11 cellular contexts compared by ENCODE assay signal in genomic region chr9:129702563-129702962, GRCh38. TPM values are rescaled to one million over a fixed set of nuclear protein-coding genes. Genes with fewer than 3 reads are reported as not detected.
DNase-seq lines count a peak whose midpoint lies in the region; TF ChIP-seq lines count a peak whose summit lies in the region.
"Had no signal": no experiment of that assay in that cellular context is flagged by ENCODE, and none has a peak within 500 bp of the region (broad histone marks: within the 10 kb centered on the region; RNA-seq: fewer than 3 reads in every experiment).

No MANE protein-coding gene starts in this region.

- peaks cover 0 to 25% (median 9%) of the 10 kb centered on the region in 10 experiments; a peak in 11 of 20 replicates for H3K4me1 ChIP-seq in BLaER1 treated with 17β-estradiol and CSF1 and Interleukin-3, amounts not matched to agents 10 nM and 100 nM
- H3K4me1 ChIP-seq in OCI-LY3 (ENCODE audit: low read length) (peaks cover 6% of the 10 kb centered on the region), fibroblast of lung (ENCODE audit: control insufficient read depth, extremely low read depth, insufficient read depth, low read length) (peaks cover 7% of the 10 kb centered on the region)

- H3K27ac ChIP-seq in BLaER1 treated with 17β-estradiol and CSF1 and Interleukin-3, amounts not matched to agents 10 nM and 100 nM = no peak overlapping the region
- H3K27ac ChIP-seq in OCI-LY3 (ENCODE audit: low read length) (no peak overlapping the region), fibroblast of lung (ENCODE audit: insufficient read depth, low read length) (peak overlapping the region; percentile 50)

- peak overlapping the region in 6 of 11 experiments; percentile 14 to 52 (median 35); a peak in 10 of 22 replicates for H3K4me2 ChIP-seq in BLaER1 treated with 17β-estradiol and CSF1 and Interleukin-3, amounts not matched to agents 10 nM and 100 nM
- H3K4me2 ChIP-seq in OCI-LY3 (ENCODE audit: low read length) (peak overlapping the region; percentile 18; the same call in 1 of the 2 replicates), fibroblast of lung (ENCODE audit: extremely low read depth, insufficient read depth, low read length) (no peak overlapping the region)

- H3K9me3 ChIP-seq in BLaER1 treated with 17β-estradiol and CSF1 and Interleukin-3, amounts not matched to agents 10 nM and 100 nM (replicated peaks in 1 of 11) = no peaks in the 10 kb centered on the region
- H3K9me3 ChIP-seq in OCI-LY3 (ENCODE audit: insufficient read depth, low read length) = no peaks in the 10 kb centered on the region
- no peaks in the 10 kb centered on the region for H3K9me3 ChIP-seq in fibroblast of lung (ENCODE audit: control insufficient read depth, insufficient read depth, low read depth, low read length)

- H2AFZ ChIP-seq in OCI-LY3 (ENCODE audit: low read depth, low read length) = peak overlapping the region; percentile 52; the same call in 1 of the 2 replicates
- H2AFZ ChIP-seq in fibroblast of lung (ENCODE audit: low read length) = no peak overlapping the region

- H4K20me1 ChIP-seq in BLaER1 treated with 17β-estradiol and CSF1 and Interleukin-3, amounts not matched to agents 10 nM and 100 nM = peaks cover 0 to 2% (median 0%) of the 10 kb centered on the region in 11 experiments; a peak in 1 of 22 replicates
- H4K20me1 ChIP-seq in OCI-LY3 (ENCODE audit: insufficient read depth, low read length) = no peaks in the 10 kb centered on the region
- H4K20me1 ChIP-seq in fibroblast of lung (ENCODE audit: control insufficient read depth, extremely low read depth, insufficient read depth, low read length) = no peaks in the 10 kb centered on the region

- H3K9ac ChIP-seq in BLaER1 treated with 17β-estradiol and CSF1 and Interleukin-3, amounts not matched to agents 10 nM and 100 nM = no peak overlapping the region
- H3K9ac ChIP-seq in OCI-LY3 (ENCODE audit: low read length) (no peak overlapping the region), fibroblast of lung (ENCODE audit: insufficient read depth, low read length) (no peak overlapping the region)

- no peak overlapping the region for H3K4me3 ChIP-seq in BLaER1 treated with 17β-estradiol and CSF1 and Interleukin-3, amounts not matched to agents 10 nM and 100 nM
- H3K4me3 ChIP-seq in OCI-LY3 (ENCODE audit: low read length) (no peak overlapping the region), fibroblast of lung (replicated peaks in 1 of 4; ENCODE audit: control extremely low read depth in 1 of 4, insufficient read depth in 1 of 4, low read depth in 3 of 4, low read length in 4 of 4) (no peak overlapping the region)

- H3K36me3 ChIP-seq in BLaER1 treated with 17β-estradiol and CSF1 and Interleukin-3, amounts not matched to agents 10 nM and 100 nM = no peaks in the 10 kb centered on the region
- H3K36me3 ChIP-seq in OCI-LY3 (replicated peaks; ENCODE audit: low read depth, low read length) = no peaks in the 10 kb centered on the region
- H3K36me3 ChIP-seq in fibroblast of lung (ENCODE audit: control insufficient read depth, insufficient read depth, low read length) = no peaks in the 10 kb centered on the region

- DNase-seq in fibroblast of lung (ENCODE audit: low read depth in 2 of 2) (peak; percentile 73 to 74), renal cortical epithelial cell (ENCODE audit: low read depth) (peak; percentile 65), COLO829 (ENCODE audit: low spot score) (no peak), NCI-H526 treated with DMSO at 0.1 percent for 48 hours (lab: John Stamatoyannopoulos, UW) (no peak), NCI-H146 treated with DMSO at 0.1 percent for 48 hours (lab: John Stamatoyannopoulos, UW; ENCODE audit: unreplicated experiment) (no peak), NCI-H748 treated with DMSO at 0.1 percent for 48 hours (lab: John Stamatoyannopoulos, UW) (no peak)
- DNase-seq: activated gamma-delta T cell; effector memory CD4-positive, alpha-beta T cell; mesendoderm had no signal

- H3K27me3 ChIP-seq in BLaER1 treated with 17β-estradiol and CSF1 and Interleukin-3, amounts not matched to agents 10 nM and 100 nM = peaks cover 21 to 35% (median 28%) of the 10 kb centered on the region in 11 experiments
- H3K27me3 ChIP-seq in OCI-LY3 (ENCODE audit: low read depth, low read length) (no peaks in the 10 kb centered on the region), fibroblast of lung (ENCODE audit: control insufficient read depth, insufficient read depth, low read length) (no peaks in the 10 kb centered on the region)

- TF ChIP-seq CTCF in OCI-LY3 (IDR thresholded peaks at IDR 0.05; ENCODE audit: low read depth, low read length) (no peak), fibroblast of lung (conservative IDR thresholded peaks at IDR 0.05 in 1 of 2, IDR thresholded peaks at IDR 0.05 in 1 of 2; ENCODE audit: low read depth in 1 of 2, low read length in 2 of 2) (no peak)

- H3K79me2 ChIP-seq in OCI-LY3 (ENCODE audit: low read length) (no peaks in the 10 kb centered on the region), fibroblast of lung (ENCODE audit: control insufficient read depth, insufficient read depth, low read length) (no peaks in the 10 kb centered on the region)

RNA-seq across cellular contexts. Expression of gene PRRX2, which starts 37.1 kb away (rescaled TPM):
- 4.6 and 11.7 TPM in 2 replicates for total RNA-seq in fibroblast of lung
- 3.4 and 4.4 TPM in 2 replicates for polyA plus RNA-seq in fibroblast of lung
- 13.0 and 15.9 TPM in 2 replicates for polyA plus RNA-seq in fibroblast of lung (2012)
- 2.3 and 2.7 TPM in 2 replicates for polyA minus RNA-seq in fibroblast of lung (ENCODE audit: low replicate concordance)
- total RNA-seq in renal cortical epithelial cell = 0.45 TPM in 1 of 2 replicates, not detected in the other

RNA-seq across cellular contexts. Expression of gene PTGES, which starts 50.3 kb away (rescaled TPM):
- 9.6 and 16.7 TPM in 2 replicates for total RNA-seq in fibroblast of lung
- polyA plus RNA-seq in fibroblast of lung = 8.8 and 13.3 TPM in 2 replicates
- polyA plus RNA-seq in fibroblast of lung (2012) = 9.3 and 11.7 TPM in 2 replicates
- 20.8 and 28.6 TPM in 2 replicates for polyA minus RNA-seq in fibroblast of lung (ENCODE audit: low replicate concordance)
- total RNA-seq in renal cortical epithelial cell = 3.2 and 42.7 TPM in 2 replicates

Comparison
In these comparisons a context has a peak if more than half of its experiments do, and no peak if none do; other contexts are left out.
1. DNase-seq: peak in fibroblast of lung (2 of 2) and renal cortical epithelial cell (single experiment); none in COLO829 (single experiment), NCI-H526 treated with DMSO at 0.1 percent for 48 hours (single experiment), NCI-H146 treated with DMSO at 0.1 percent for 48 hours (single experiment) and NCI-H748 treated with DMSO at 0.1 percent for 48 hours (single experiment).